In genomic region chr5:163571755-163572154, GRCh38 we compare ENCODE assay signal across 14 cellular contexts.
DNase-seq lines count a peak whose midpoint lies in the region; ATAC-seq, FAIRE-seq and TF ChIP-seq lines count a peak whose summit lies in the region.
"Had no signal": no experiment of that assay in that cellular context is flagged by ENCODE, and none has a peak within 500 bp of the region (broad histone marks: within the 10 kb centered on the region; RNA-seq: fewer than 3 reads in every experiment).

No MANE protein-coding gene starts in this region.

- no peaks in the 10 kb centered on the region for H4K20me1 ChIP-seq in hepatocyte (ENCODE audit: insufficient read depth, poor library complexity, severe bottlenecking)

- ATAC-seq in GM21381 (IDR thresholded peaks at IDR 0.05; ENCODE audit: unreplicated experiment): no peak
- ATAC-seq in pancreas: no peak

- H3K27ac Mint-ChIP-seq in progenitor cell of endocrine pancreas: no peak overlapping the region

- H3K4me1 Mint-ChIP-seq in progenitor cell of endocrine pancreas (ENCODE audit: low read depth): peaks cover 20% of the 10 kb centered on the region

- intact Hi-C loops in pancreas (cut with DNase I): no loop called here

- no peaks in the 10 kb centered on the region for H3K36me3 Mint-ChIP-seq in progenitor cell of endocrine pancreas (ENCODE audit: insufficient read depth)

- H3K4me3 Mint-ChIP-seq in progenitor cell of endocrine pancreas (ENCODE audit: low read depth): no peak overlapping the region

- CTCF ChIA-PET in AG04450 (lab: Charles Lee): interaction anchor here (0.6 to 13.4 kb wide), 4 partner anchors 122 to 933 kb away, joined by 3 to 142 read pairs (median 40); no protein-coding TSS in a partner anchor

- POLR2A ChIA-PET in AG04450 (lab: Yijun Ruan, JAX): interaction anchor here (0.9 to 1.1 kb wide), 2 partner anchors 23 to 124 kb away, joined by 4 to 5 read pairs; no protein-coding TSS in a partner anchor

- H3K4me2 ChIP-seq in hepatocyte: no peak overlapping the region

- H3K27ac ChIP-seq in AG04450 (ENCODE audit: low read depth, low read length): peak overlapping the region; percentile 12
- H3K27ac ChIP-seq in hepatocyte: no peak overlapping the region
- no peak overlapping the region for H3K27ac ChIP-seq in pancreas
- H3K27ac ChIP-seq: dorsolateral prefrontal cortex, neutrophil had no signal

- peaks cover 13% of the 10 kb centered on the region for H3K27me3 Mint-ChIP-seq in progenitor cell of endocrine pancreas

- no peaks in the 10 kb centered on the region for H3K9me2 ChIP-seq in hepatocyte (replicated peaks; ENCODE audit: insufficient read depth)

- H3K36me3 ChIP-seq in hepatocyte (replicated peaks; ENCODE audit: insufficient read depth, low read depth) (no peaks in the 10 kb centered on the region), pancreas (no peaks in the 10 kb centered on the region)
- H3K36me3 ChIP-seq: neutrophil had no signal

- DNase-seq in AG04450 (ENCODE audit: low read depth, low spot score) (peak; percentile 96), HS-27A (ENCODE audit: low read depth) (peak; percentile 81), amniotic epithelial cell (ENCODE audit: low read depth) (peak; percentile 98), hepatocyte (ENCODE audit: low spot score) (peak; percentile 16), NCI-H128 (lab: John Stamatoyannopoulos, UW; ENCODE audit: unreplicated experiment) (no peak), pancreas (no peak), progenitor cell of endocrine pancreas (ENCODE audit: low spot score, unreplicated experiment) (no peak)
- DNase-seq: activated CD4-positive, alpha-beta T cell treated with anti-CD3 and anti-CD28 coated beads for 4 hours; activated effector memory CD4-positive, alpha-beta T cell treated with anti-CD3 and anti-CD28 coated beads, Interleukin-2, amount 50 U/mL, for 16 hours; SIG-M5; stimulated activated CD4-positive, alpha-beta T cell treated with anti-CD3 and anti-CD28 coated beads, Interleukin-2, amount 100 ng/mL, for 48 hours had no signal

- H3K4me1 ChIP-seq in hepatocyte (ENCODE audit: insufficient read depth) (peaks cover 3% of the 10 kb centered on the region), pancreas (no peaks in the 10 kb centered on the region)

- no peak overlapping the region for H2AFZ ChIP-seq in hepatocyte

- WGBS in hepatocyte (ENCODE audit: low lambda C conversion rate, missing lambda C conversion rate): 27% methylated on average over 3 of the region's 3 CpGs
- WGBS in pancreas, 2 donors: 53 to 60% methylated on average over 3 of the region's 3 CpGs

- no peaks in the 10 kb centered on the region for H3K9me3 Mint-ChIP-seq in progenitor cell of endocrine pancreas (ENCODE audit: low read depth)

- H3K4me3 ChIP-seq in AG04450 (ENCODE audit: low read depth, low read length): no peak overlapping the region
- H3K4me3 ChIP-seq in hepatocyte: no peak overlapping the region
- H3K4me3 ChIP-seq in pancreas: no peak overlapping the region
- H3K4me3 ChIP-seq: dorsolateral prefrontal cortex had no signal

- no peak for TF ChIP-seq CTCF in AG04450 (IDR thresholded peaks at IDR 0.05; ENCODE audit: low read depth, low read length)
- no peak for TF ChIP-seq CTCF in hepatocyte (IDR thresholded peaks at IDR 0.05; ENCODE audit: poor library complexity)
- TF ChIP-seq CTCF in pancreas (IDR thresholded peaks at IDR 0.05): no peak
- TF ChIP-seq CTCF in progenitor cell of endocrine pancreas (IDR thresholded peaks at IDR 0.05; ENCODE audit: unreplicated experiment): no peak

- no peak for FAIRE-seq in pancreas (lab: Jason Lieb, UNC)

- no peaks in the 10 kb centered on the region for H3K9me3 ChIP-seq in AG04450 (ENCODE audit: control insufficient read depth, insufficient read depth, low read length)
- H3K9me3 ChIP-seq in hepatocyte (ENCODE audit: low read depth): no peaks in the 10 kb centered on the region
- H3K9me3 ChIP-seq in pancreas: no peaks in the 10 kb centered on the region
- H3K9me3 ChIP-seq: neutrophil had no signal

- H3K79me2 ChIP-seq in hepatocyte: no peaks in the 10 kb centered on the region

- H3K27me3 ChIP-seq in AG04450 (ENCODE audit: control insufficient read depth, insufficient read depth, low read length) (no peaks in the 10 kb centered on the region), hepatocyte (peaks cover 15% of the 10 kb centered on the region), pancreas (no peaks in the 10 kb centered on the region)

Comparison
In these comparisons a context has a peak if more than half of its experiments do, and no peak if none do; other contexts are left out.
1. DNase-seq: peak in AG04450 (single experiment), HS-27A (single experiment), amniotic epithelial cell (single experiment) and hepatocyte (single experiment); none in NCI-H128 (single experiment), pancreas (0 of 6) and progenitor cell of endocrine pancreas (single experiment).